Comparison of ENCODE assay signal across 33 cellular contexts in the genomic region with DNA sequence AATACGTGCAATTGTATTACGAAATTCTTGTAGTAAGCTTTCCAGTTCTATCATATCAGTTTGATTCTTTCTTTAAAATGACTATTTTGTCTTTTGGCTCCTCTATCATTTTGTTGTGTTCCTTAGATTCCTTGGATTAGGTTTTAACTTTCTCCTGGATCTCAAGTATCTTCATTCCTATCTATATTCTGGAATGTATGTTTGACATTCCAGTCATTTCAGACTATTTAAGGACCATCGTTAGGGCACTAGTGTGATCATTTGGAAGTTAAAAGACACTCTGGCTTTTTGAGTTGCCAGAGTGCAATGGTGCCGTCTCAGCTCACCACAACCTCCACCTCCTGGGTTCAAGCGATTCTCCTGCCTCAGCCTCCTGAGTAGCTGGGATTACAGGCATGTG. TPM values are rescaled to one million over a fixed set of nuclear protein-coding genes. Genes with fewer than 3 reads are reported as not detected.
"Had no signal": no experiment of that assay in that cellular context is flagged by ENCODE, and none has a peak within 500 bp of the region (broad histone marks: within the 10 kb centered on the region; RNA-seq: fewer than 3 reads in every experiment).

No MANE protein-coding gene starts in this region.

- H3K9me3 ChIP-seq: neutrophil, pancreas, right lobe of liver, thyroid gland, vagina had no signal

- H3K4me1 ChIP-seq: esophagus muscularis mucosa, foreskin keratinocyte, gastroesophageal sphincter, heart left ventricle, left ventricle myocardium inferior, lower lobe of right lung, right lobe of liver, thyroid gland, vagina had no signal

- H3K27me3 ChIP-seq: esophagus muscularis mucosa, gastroesophageal sphincter, hepatocyte, pancreas, right lobe of liver, thyroid gland, vagina had no signal

- H3K27ac ChIP-seq: coronary artery, esophagus muscularis mucosa, foreskin keratinocyte, gastroesophageal sphincter, heart left ventricle, hepatocyte, left ventricle myocardium inferior, lower lobe of right lung, neutrophil, pancreas, right lobe of liver, stomach, thyroid gland, vagina had no signal

- DNase-seq: dermis blood vessel endothelial cell; effector memory CD4-positive, alpha-beta T cell; foreskin keratinocyte; heart left ventricle; kidney glomerular epithelial cell; left colon; left ventricle myocardium inferior; lower lobe of right lung; mucosa of descending colon; naive B cell; pancreas; retina; right lobe of liver; stimulated activated CD4-positive, alpha-beta T cell treated with anti-CD3 and anti-CD28 coated beads, Interleukin-12 subunit alpha, Interleukin-12 subunit beta, amount 100 ng/mL, for 4 hours; stimulated activated CD4-positive, alpha-beta T cell treated with anti-CD3 and anti-CD28 coated beads, Interleukin-1b, Interleukin-23, amount 100 ng/mL, for 48 hours; stimulated activated CD4-positive, alpha-beta T cell treated with anti-CD3 and anti-CD28 coated beads, Interleukin-4, amount 100 ng/mL, for 1 hour; stimulated activated naive CD4-positive, alpha-beta T cell treated with Interleukin-2 at 50 U/mL for 16 hours; stomach; thyroid gland had no signal

- H3K4me3 ChIP-seq: coronary artery, esophagus muscularis mucosa, gastroesophageal sphincter, heart left ventricle, hepatocyte, left ventricle myocardium inferior, lower lobe of right lung, mucosa of descending colon, pancreas, right lobe of liver, smooth muscle cell, stomach, thyroid gland, vagina had no signal

- FAIRE-seq: endothelial cell of umbilical vein, islet of Langerhans, pancreas had no signal

- H3K36me3 ChIP-seq: esophagus muscularis mucosa, gastroesophageal sphincter, heart left ventricle, left ventricle myocardium inferior, lower lobe of right lung, neutrophil, pancreas, right lobe of liver, stomach, thyroid gland, vagina had no signal

RNA-seq across cellular contexts. Expression of gene SFTPD, which starts 45.7 kb away (rescaled TPM):
- total RNA-seq: dermis blood vessel endothelial cell; endothelial cell of umbilical vein; epithelial cell of proximal tubule; fibroblast of lung; left colon; natural killer cell treated with Interleukin-12 subunit alpha and Interleukin-12 subunit beta and Interleukin-15 and Interleukin-18, amount 100 ng/mL, for 72 hours; neural crest cell; pulmonary artery endothelial cell; vagina had no signal
